ENCODE assay signal across 8 cellular contexts in the genomic region with DNA sequence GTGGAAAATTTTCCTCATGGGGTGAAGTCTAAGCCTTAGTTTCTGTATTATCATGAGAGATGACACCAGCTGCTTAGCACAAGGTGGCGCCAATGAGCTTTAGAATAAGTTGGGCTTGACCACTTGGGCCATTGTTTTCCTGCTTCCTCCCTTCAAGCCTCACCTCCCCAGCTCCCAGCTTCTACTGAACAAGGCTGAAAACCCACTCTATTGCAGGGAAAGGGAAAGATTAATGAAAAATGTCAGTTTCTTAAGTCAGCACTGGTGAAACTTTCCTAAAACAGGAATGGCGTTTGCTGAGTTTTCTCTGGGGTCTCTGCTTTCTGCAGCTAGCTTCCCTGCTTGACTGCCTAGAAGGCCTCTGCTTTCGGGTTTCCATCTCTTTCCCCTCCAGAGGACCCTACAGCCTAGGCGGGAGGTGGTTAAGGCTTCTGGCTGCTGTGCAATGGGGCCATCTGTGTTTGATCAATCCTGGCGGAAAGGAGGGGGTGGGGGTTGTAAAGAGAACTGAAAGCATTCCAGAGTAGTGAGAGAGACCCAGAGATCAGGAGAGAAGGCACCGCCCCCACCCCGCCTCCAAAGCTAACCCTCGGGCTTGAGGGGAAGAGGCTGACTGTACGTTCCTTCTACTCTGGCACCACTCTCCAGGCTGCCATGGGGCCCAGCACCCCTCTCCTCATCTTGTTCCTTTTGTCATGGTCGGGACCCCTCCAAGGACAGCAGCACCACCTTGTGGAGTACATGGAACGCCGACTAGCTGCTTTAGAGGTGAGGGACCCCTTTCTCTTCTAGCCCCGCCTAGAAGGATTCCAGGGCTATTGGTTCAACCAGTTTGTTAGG.
DNase-seq lines count a peak whose midpoint lies in the region; ATAC-seq lines count a peak whose summit lies in the region.

OLFML3 (plus strand) TSS at position 612 of the 840 bp plus-strand sequence; CDS start at position 655, 43 bp downstream.

- H3K4me1 ChIP-seq in muscle layer of duodenum (ENCODE audit: control insufficient read depth in 1 of 2, insufficient read depth in 2 of 2, low read length in 2 of 2), result peaks cover 14 to 59% of the 10 kb centered on the region in 2 donors
- H3K4me1 ChIP-seq in stomach smooth muscle (ENCODE audit: control insufficient read depth, insufficient read depth, low read length), result peaks cover 63% of the 10 kb centered on the region

- H3K27me3 ChIP-seq in muscle layer of duodenum (ENCODE audit: low read depth, low read length) (no peaks in the 10 kb centered on the region), stomach smooth muscle (ENCODE audit: control insufficient read depth in 1 of 2, insufficient read depth in 2 of 2, low read length in 2 of 2) (no peaks in the 10 kb centered on the region)

- H3K4me3 ChIP-seq in muscle layer of duodenum (ENCODE audit: low read depth in 1 of 2, low read length in 2 of 2), result peak within 1 kb of the TSS; percentile 63 to 65
- H3K4me3 ChIP-seq in stomach smooth muscle (ENCODE audit: low read length in 2 of 2), result peak within 1 kb of the TSS; percentile 53 to 81

- ATAC-seq in HG03439 (IDR thresholded peaks at IDR 0.05; ENCODE audit: unreplicated experiment) (peak; percentile 53), HG03135 (IDR thresholded peaks at IDR 0.05; ENCODE audit: unreplicated experiment) (no peak)

- DNase-seq in DMS114 treated with DMSO at 0.1 percent for 48 hours (lab: John Stamatoyannopoulos, UW; ENCODE audit: unreplicated experiment) (peak; percentile 74), NCI-H748 (lab: John Stamatoyannopoulos, UW; ENCODE audit: unreplicated experiment) (peak; percentile 80), fibroblast of gingiva (ENCODE audit: low read depth) (peak; percentile 96)
- DNase-seq in activated CD8-positive, alpha-beta memory T cell treated with anti-CD3 and anti-CD28 coated beads, Interleukin-2, amount 50 U/mL, for 4 hours, result peak; percentile 35

- H3K36me3 ChIP-seq in muscle layer of duodenum (ENCODE audit: control insufficient read depth in 1 of 2, insufficient read depth in 2 of 2, low read length in 2 of 2) (peaks cover 5 to 8% of the 10 kb centered on the region in 2 donors), stomach smooth muscle (ENCODE audit: control insufficient read depth in 2 of 2, insufficient read depth in 2 of 2, low read length in 2 of 2) (peaks cover 0 to 8% of the 10 kb centered on the region in 2 donors)

- H3K9ac ChIP-seq in stomach smooth muscle (ENCODE audit: low read length in 2 of 2), result peak within 1 kb of the TSS; percentile 62 to 93

- H3K9me3 ChIP-seq in muscle layer of duodenum (ENCODE audit: control insufficient read depth in 1 of 2, low read length in 2 of 2) (no peaks in the 10 kb centered on the region), stomach smooth muscle (ENCODE audit: control insufficient read depth in 2 of 2, low read length in 2 of 2) (no peaks in the 10 kb centered on the region)

- H3K27ac ChIP-seq in muscle layer of duodenum (ENCODE audit: low read length) (peak within 1 kb of the TSS; percentile 93), stomach smooth muscle (ENCODE audit: low read length) (peak within 1 kb of the TSS; percentile 95)

Comparison
In these comparisons a context has a peak if more than half of its experiments do, and no peak if none do; other contexts are left out.
1. DNase-seq: peak in every context shown above with its lines; median percentile 96 in fibroblast of gingiva; 80 in NCI-H748; 74 in DMS114 treated with DMSO at 0.1 percent for 48 hours; 35 in activated CD8-positive, alpha-beta memory T cell treated with anti-CD3 and anti-CD28 coated beads, Interleukin-2, amount 50 U/mL, for 4 hours.